7 cellular contexts compared by ENCODE assay signal in genomic region chr6:106520711-106521367, GRCh38.
DNase-seq lines count a peak whose midpoint lies in the region; ATAC-seq and TF ChIP-seq lines count a peak whose summit lies in the region.

No MANE protein-coding gene starts in this region.

- H3K27ac ChIP-seq in esophagus squamous epithelium (peak overlapping the region; percentile 71 to 83 (median 72)), GM23248 (no peak overlapping the region)

- H3K9me3 Mint-ChIP-seq in activated CD4-positive, alpha-beta T cell treated with anti-CD3 and anti-CD28 coated beads for 36 hours (ENCODE audit: low read depth), result no peaks in the 10 kb centered on the region

- peak overlapping the region in 3 of 4 donors; percentile 12 to 45 (median 24) for H3K4me3 ChIP-seq in esophagus squamous epithelium
- no peak overlapping the region for H3K4me3 ChIP-seq in GM23248

- POLR2A ChIA-PET in activated CD4-positive, alpha-beta T cell treated with anti-CD3 and anti-CD28 coated beads for 36 hours (lab: Charles Lee), result interaction anchor here (0.6 to 3.6 kb wide), 6 partner anchors 9 to 196 kb away, joined by 3 to 29 read pairs (median 4); partner anchors contain the start of gene ATG5

- H3K9ac ChIP-seq in GM23248, result no peak overlapping the region

- no peaks in the 10 kb centered on the region for H3K27me3 Mint-ChIP-seq in activated CD4-positive, alpha-beta T cell treated with anti-CD3 and anti-CD28 coated beads for 36 hours

- H3K4me3 Mint-ChIP-seq in activated CD4-positive, alpha-beta T cell treated with anti-CD3 and anti-CD28 coated beads for 36 hours, result peak overlapping the region; percentile 88

- H3K9me3 ChIP-seq in esophagus squamous epithelium (no peaks in the 10 kb centered on the region), GM23248 (ENCODE audit: low read depth) (no peaks in the 10 kb centered on the region)

- H3K36me3 ChIP-seq in esophagus squamous epithelium (peaks cover 0 to 51% (median 9%) of the 10 kb centered on the region in 3 donors), GM23248 (ENCODE audit: low read depth) (no peaks in the 10 kb centered on the region)

- peak overlapping the region; percentile 99 for H3K27ac Mint-ChIP-seq in activated CD4-positive, alpha-beta T cell treated with anti-CD3 and anti-CD28 coated beads for 36 hours

- no peak for TF ChIP-seq CTCF in esophagus squamous epithelium (IDR thresholded peaks at IDR 0.05)

- peak; percentile 57 for ATAC-seq in GM19463 (IDR thresholded peaks at IDR 0.05; ENCODE audit: unreplicated experiment)
- peak; percentile 44 for ATAC-seq in HG03469 (IDR thresholded peaks at IDR 0.05; ENCODE audit: unreplicated experiment)
- peak; percentile 68 for ATAC-seq in activated CD4-positive, alpha-beta T cell treated with anti-CD3 and anti-CD28 coated beads for 36 hours

- H3K79me2 ChIP-seq in GM23248 (ENCODE audit: insufficient read depth), result peaks cover 10% of the 10 kb centered on the region

- intact Hi-C loops in activated CD4-positive, alpha-beta T cell treated with anti-CD3 and anti-CD28 coated beads for 36 hours (cut with DNase I, micrococcal nuclease), result loop anchor here (1.0 to 10.0 kb wide), 17 partner anchors 9 to 1304 kb away; partner anchors contain the start of genes SCML4 (in 2 of the 2), ATG5 (in 1 of the 2), QRSL1 (in 1 of the 2) and RTN4IP1 (in 1 of the 2)
- intact Hi-C loops in esophagus squamous epithelium (cut with DNase I), result no loop called here
- intact Hi-C loops in head of caudate nucleus (cut with DNase I), result no loop called here

- H3K27me3 ChIP-seq in esophagus squamous epithelium (no peaks in the 10 kb centered on the region), GM23248 (replicated peaks; ENCODE audit: insufficient read depth) (no peaks in the 10 kb centered on the region)

- H3K4me1 ChIP-seq in esophagus squamous epithelium, result peaks cover 15 to 74% (median 32%) of the 10 kb centered on the region in 3 donors
- peaks cover 31% of the 10 kb centered on the region for H3K4me1 ChIP-seq in GM23248 (ENCODE audit: insufficient read depth)

- no peak overlapping the region for H2AFZ ChIP-seq in GM23248

- no peaks in the 10 kb centered on the region for H3K9me2 ChIP-seq in GM23248 (ENCODE audit: insufficient read depth)

- peaks cover 31% of the 10 kb centered on the region for H3F3A ChIP-seq in GM23248 (ENCODE audit: insufficient read depth)

- H3K4me1 Mint-ChIP-seq in activated CD4-positive, alpha-beta T cell treated with anti-CD3 and anti-CD28 coated beads for 36 hours, result peaks cover 73% of the 10 kb centered on the region

- peak in 3 of 4 donors; percentile 6 to 61 (median 16) for TF ChIP-seq POLR2A in esophagus squamous epithelium (IDR thresholded peaks at IDR 0.05)

- no peaks in the 10 kb centered on the region for H4K20me1 ChIP-seq in GM23248 (ENCODE audit: insufficient read depth)

- 53 to 70% methylated on average over 14 of the region's 14 CpGs for WGBS in esophagus squamous epithelium, 2 donors
- 95 to 96% methylated on average over 14 of the region's 14 CpGs for WGBS in GM23248 (ENCODE audit: low coverage in 1 of 2, low lambda C conversion rate in 2 of 2, missing lambda C conversion rate in 2 of 2), 2 experiments

- CTCF ChIA-PET in activated CD4-positive, alpha-beta T cell treated with anti-CD3 and anti-CD28 coated beads for 36 hours (lab: Charles Lee), result interaction anchor here (0.6 to 2.9 kb wide), 10 partner anchors 8 to 1090 kb away, joined by 3 to 20 read pairs (median 6); no protein-coding TSS in a partner anchor

- in situ Hi-C loops in GM23248 (cut with MboI), result no loop called here

- H3K36me3 Mint-ChIP-seq in activated CD4-positive, alpha-beta T cell treated with anti-CD3 and anti-CD28 coated beads for 36 hours (ENCODE audit: low read depth), result peaks cover 40% of the 10 kb centered on the region

- H3K4me2 ChIP-seq in GM23248 (ENCODE audit: unreplicated experiment), result no peak overlapping the region

- DNase-seq in activated CD4-positive, alpha-beta T cell treated with anti-CD3 and anti-CD28 coated beads for 36 hours, result peak; percentile 90
- DNase-seq in esophagus squamous epithelium (lab: John Stamatoyannopoulos, UW) (no peak), GM23248 (no peak), head of caudate nucleus (no peak)
- DNase-seq in stimulated activated CD8-positive, alpha-beta memory T cell treated with anti-CD3 and anti-CD28 coated beads, Interleukin-7, amount 100 ng/mL, for 4 hours (ENCODE audit: low read depth in 2 of 2), result peak; percentile 72 to 75

Comparison
In these comparisons a context has a peak if more than half of its experiments do, and no peak if none do; other contexts are left out.
1. DNase-seq: peak in activated CD4-positive, alpha-beta T cell treated with anti-CD3 and anti-CD28 coated beads for 36 hours (single experiment) and stimulated activated CD8-positive, alpha-beta memory T cell treated with anti-CD3 and anti-CD28 coated beads, Interleukin-7, amount 100 ng/mL, for 4 hours (2 of 2); none in esophagus squamous epithelium (single experiment), GM23248 (single experiment) and head of caudate nucleus (0 of 42).
2. intact Hi-C loops: an anchor here in activated CD4-positive, alpha-beta T cell treated with anti-CD3 and anti-CD28 coated beads for 36 hours (1.0 to 10.0 kb wide); none called in esophagus squamous epithelium and head of caudate nucleus.
3. Peak in every context shown above with its lines, with median percentiles within 50 percentile points of each other: ATAC-seq.